ENCODE assay signal across 1 cellular context in genomic region chr5:119070828-119071572, GRCh38.
A peak's percentile ranks its signal among the peaks of the same experiment; 100 is the strongest.
TF ChIP-seq lines count a peak whose summit lies in the region.

Gene DMXL1 (plus strand): TSS chr5:119071087. CDS start chr5:119071570, 483 bp downstream.

TF ChIP-seq in GM12878, 131 proteins besides CTCF, POLR2A, EP300 and RAD21 (continued from another document and continues in another):
- TF ChIP-seq CEBPZ (IDR thresholded peaks at IDR 0.05; ENCODE audit: low read depth, low read length) (no peak), EED (IDR thresholded peaks at IDR 0.05; ENCODE audit: low read depth) (no peak), EGR1 (IDR thresholded peaks at IDR 0.05; ENCODE audit: borderline replicate concordance in 1 of 2, low read depth in 2 of 2, low read length in 2 of 2) (peak in 1 of 2 experiments; percentile 90; a peak in 2 of 3 replicates), ZBTB40 (IDR thresholded peaks at IDR 0.05; ENCODE audit: borderline replicate concordance) (peak; percentile 77; the same call in 1 of the 2 replicates), SRF (IDR thresholded peaks at IDR 0.05; ENCODE audit: low read depth in 2 of 2, low read length in 2 of 2) (no peak), DPF2 (IDR thresholded peaks at IDR 0.05) (peak; percentile 70), ZNF384 (IDR thresholded peaks at IDR 0.05; ENCODE audit: borderline replicate concordance, low read depth, low read length) (no peak; the same call in 1 of the 2 replicates), FOXM1 (IDR thresholded peaks at IDR 0.05; ENCODE audit: low read depth, low read length) (no peak), PAX5 (IDR thresholded peaks at IDR 0.05; ENCODE audit: borderline replicate concordance, low read depth, low read length) (peak; percentile 16; the same call in 1 of the 2 replicates), CHD2 (IDR thresholded peaks at IDR 0.05; ENCODE audit: borderline replicate concordance, low read depth, low read length) (peak; percentile 98), ATF2 (IDR thresholded peaks at IDR 0.05; ENCODE audit: low read length) (peak; percentile 49; the same call in 1 of the 2 replicates), NFYA (IDR thresholded peaks at IDR 0.05; ENCODE audit: borderline replicate concordance, low read depth, low read length) (peak; percentile 31; the same call in 1 of the 2 replicates), RCOR1 (conservative IDR thresholded peaks at IDR 0.05; ENCODE audit: low read depth, low read length) (peak; percentile 75; the same call in 1 of the 2 replicates), ZBTB4 (CRISPR knock-in tag; IDR thresholded peaks at IDR 0.05) (no peak), JUND (IDR thresholded peaks at IDR 0.05; ENCODE audit: low read depth, low read length) (0 out of 2 replicates have a peak, but pooled peaks have one; percentile 18), POLR2AphosphoS2 (IDR thresholded peaks at IDR 0.05; ENCODE audit: low read depth, low read length) (peak; percentile 72; the same call in 1 of the 2 replicates), ZBTB11 (CRISPR knock-in tag; IDR thresholded peaks at IDR 0.05) (no peak), GATAD2B (conservative IDR thresholded peaks at IDR 0.05; ENCODE audit: low read depth) (peak; percentile 90), E4F1 (IDR thresholded peaks at IDR 0.05; ENCODE audit: borderline replicate concordance, partially characterized antibody) (peak; percentile 56), RFX5 (IDR thresholded peaks at IDR 0.05; ENCODE audit: low read depth, low read length) (peak; percentile 53; the same call in 1 of the 2 replicates), IKZF1 (conservative IDR thresholded peaks at IDR 0.05) (peak; percentile 81), IRF4 (IDR thresholded peaks at IDR 0.05; ENCODE audit: low read depth, low read length) (0 out of 2 replicates have a peak, but pooled peaks have one; percentile 52), RELA (IDR thresholded peaks at IDR 0.05; ENCODE audit: borderline replicate concordance, partially characterized antibody) (no peak), MXI1 (IDR thresholded peaks at IDR 0.05; ENCODE audit: low read depth, low read length) (peak; percentile 67), RB1 (IDR thresholded peaks at IDR 0.05; ENCODE audit: borderline replicate concordance) (peak; percentile 24; the same call in 1 of the 2 replicates), ZNF24 (IDR thresholded peaks at IDR 0.05) (no peak), PBX3 (IDR thresholded peaks at IDR 0.05; ENCODE audit: insufficient replicate concordance, low read depth, low read length) (peak; percentile 68), ETV6 (conservative IDR thresholded peaks at IDR 0.05 in 1 of 2, IDR thresholded peaks at IDR 0.05 in 1 of 2; ENCODE audit: borderline replicate concordance in 1 of 2, low read depth in 1 of 2) (no peak), RELB (IDR thresholded peaks at IDR 0.05; ENCODE audit: low read depth) (peak; percentile 64; the same call in 1 of the 2 replicates), STAT1 (conservative IDR thresholded peaks at IDR 0.05) (peak; percentile 55; the same call in 1 of the 2 replicates), ELK1 (IDR thresholded peaks at IDR 0.05; ENCODE audit: low read depth, low read length) (0 out of 2 replicates have a peak, but pooled peaks have one; percentile 48)
